In the genomic region with DNA sequence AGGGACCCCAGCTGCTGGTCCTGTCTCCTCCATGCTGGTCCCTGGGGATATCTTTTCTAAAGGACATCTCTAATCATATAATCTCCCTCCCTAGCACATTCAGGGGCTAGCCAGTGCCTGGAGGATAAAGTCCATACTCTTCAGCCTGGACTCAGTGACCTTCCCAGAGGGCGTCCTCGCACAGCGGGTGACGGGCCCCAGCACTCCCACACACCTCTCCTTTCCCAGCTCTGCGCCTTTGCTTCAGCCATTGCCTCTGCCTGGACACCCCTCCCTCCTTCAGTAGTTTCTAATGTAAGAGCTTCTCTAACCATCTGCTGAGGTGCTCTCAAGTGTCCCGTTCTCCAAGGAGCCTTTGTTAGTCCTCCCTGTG, we compare ENCODE assay signal across 10 cellular contexts. TPM values are rescaled to one million over a fixed set of nuclear protein-coding genes. Genes with fewer than 3 reads are reported as not detected.
A peak's percentile ranks its signal among the peaks of the same experiment; 100 is the strongest.
DNase-seq lines count a peak whose midpoint lies in the region; ATAC-seq, FAIRE-seq and TF ChIP-seq lines count a peak whose summit lies in the region.
"Had no signal": no experiment of that assay in that cellular context is flagged by ENCODE, and none has a peak within 500 bp of the region (broad histone marks: within the 10 kb centered on the region; RNA-seq: fewer than 3 reads in every experiment).

No MANE protein-coding gene starts in this region.

- no peak for TF ChIP-seq CTCF in chondrocyte (IDR thresholded peaks at IDR 0.05)
- TF ChIP-seq CTCF in D721Med (IDR thresholded peaks at IDR 0.05; ENCODE audit: insufficient read depth, missing control alignments) = no peak
- TF ChIP-seq CTCF in foreskin keratinocyte (conservative IDR thresholded peaks at IDR 0.05) = no peak

- no peaks in the 10 kb centered on the region for H3K27me3 ChIP-seq in naive thymus-derived CD4-positive, alpha-beta T cell (ENCODE audit: control insufficient read depth in 2 of 2, insufficient read depth in 2 of 2, low read length in 2 of 2)
- H3K27me3 ChIP-seq in foreskin keratinocyte = no peaks in the 10 kb centered on the region

- H3K27me3 Mint-ChIP-seq in stimulated activated naive CD8-positive, alpha-beta T cell treated with anti-CD3 and anti-CD28 coated beads, Interleukin-15, Interleukin-2, amounts not matched to agents 100 ng/mL and 50 ng/mL, for 24 hours = no peaks in the 10 kb centered on the region
- no peaks in the 10 kb centered on the region for H3K27me3 Mint-ChIP-seq in chondrocyte (ENCODE audit: low read depth)
- no peaks in the 10 kb centered on the region for H3K27me3 Mint-ChIP-seq in naive thymus-derived CD4-positive, alpha-beta T cell

- H3K9me3 Mint-ChIP-seq in stimulated activated naive CD8-positive, alpha-beta T cell treated with anti-CD3 and anti-CD28 coated beads, Interleukin-15, Interleukin-2, amounts not matched to agents 100 ng/mL and 50 ng/mL, for 24 hours = no peaks in the 10 kb centered on the region
- H3K9me3 Mint-ChIP-seq in chondrocyte (ENCODE audit: low read depth) = no peaks in the 10 kb centered on the region
- no peaks in the 10 kb centered on the region for H3K9me3 Mint-ChIP-seq in naive thymus-derived CD4-positive, alpha-beta T cell

- intact Hi-C loops in naive thymus-derived CD4-positive, alpha-beta T cell (cut with micrococcal nuclease) = loop anchor here (5.0 kb wide), 2 partner anchors 34 to 44 kb away; no protein-coding TSS in a partner anchor

- peaks cover 90% of the 10 kb centered on the region for H3K4me1 Mint-ChIP-seq in stimulated activated naive CD8-positive, alpha-beta T cell treated with anti-CD3 and anti-CD28 coated beads, Interleukin-15, Interleukin-2, amounts not matched to agents 100 ng/mL and 50 ng/mL, for 24 hours (ENCODE audit: low read depth)
- H3K4me1 Mint-ChIP-seq in chondrocyte (ENCODE audit: low read depth) = peaks cover 54% of the 10 kb centered on the region
- peaks cover 64 to 98% (median 82%) of the 10 kb centered on the region in 7 donors for H3K4me1 Mint-ChIP-seq in naive thymus-derived CD4-positive, alpha-beta T cell

- no peak for ATAC-seq in stimulated activated naive CD8-positive, alpha-beta T cell treated with anti-CD3 and anti-CD28 coated beads, Interleukin-15, Interleukin-2, amounts not matched to agents 100 U/mL and 50 U/mL, for 24 hours
- no peak for ATAC-seq in naive thymus-derived CD4-positive, alpha-beta T cell
- no peak for ATAC-seq in foreskin keratinocyte

- peak overlapping the region; percentile 53 for H3K27ac ChIP-seq in naive thymus-derived CD4-positive, alpha-beta T cell (ENCODE audit: low read depth, low read length)
- H3K27ac ChIP-seq in foreskin keratinocyte = no peak overlapping the region

- H3K36me3 ChIP-seq in naive thymus-derived CD4-positive, alpha-beta T cell (ENCODE audit: control insufficient read depth in 2 of 3, insufficient read depth in 3 of 3, low read length in 3 of 3) = peaks cover 0 to 11% (median 0%) of the 10 kb centered on the region in 3 experiments

- H3K27ac Mint-ChIP-seq in stimulated activated naive CD8-positive, alpha-beta T cell treated with anti-CD3 and anti-CD28 coated beads, Interleukin-15, Interleukin-2, amounts not matched to agents 100 ng/mL and 50 ng/mL, for 24 hours = peak overlapping the region; percentile 46
- peak overlapping the region; percentile 84 for H3K27ac Mint-ChIP-seq in chondrocyte (ENCODE audit: unreplicated experiment)
- peak overlapping the region; percentile 71 to 90 (median 84) for H3K27ac Mint-ChIP-seq in naive thymus-derived CD4-positive, alpha-beta T cell

- FAIRE-seq in D721Med (lab: Jason Lieb, UNC) = no peak

- POLR2A ChIA-PET in naive thymus-derived CD4-positive, alpha-beta T cell (lab: Charles Lee) = interaction anchor here (0.6 to 1.2 kb wide), 5 partner anchors 9 to 128 kb away, joined by 3 to 5 read pairs (median 3); partner anchors contain the start of genes CCDC69 and TNIP1

- CTCF ChIA-PET in naive thymus-derived CD4-positive, alpha-beta T cell (lab: Charles Lee) = interaction anchor here (1.6 to 1.8 kb wide), 2 partner anchors 19 to 44 kb away, joined by 5 to 8 read pairs; no protein-coding TSS in a partner anchor

- no peak for DNase-seq in stimulated activated naive CD8-positive, alpha-beta T cell treated with anti-CD3 and anti-CD28 coated beads, Interleukin-15, Interleukin-2, amounts not matched to agents 100 U/mL and 50 U/mL, for 24 hours
- DNase-seq in chondrocyte (ENCODE audit: low spot score) (no peak), D721Med (ENCODE audit: insufficient read length, low spot score) (no peak), medulla oblongata (ENCODE audit: extremely low spot score) (no peak), NCI-H2227 (lab: John Stamatoyannopoulos, UW; ENCODE audit: unreplicated experiment) (no peak), foreskin keratinocyte (no peak)
- no peak for DNase-seq in naive thymus-derived CD4-positive, alpha-beta T cell
- DNase-seq: anterior cingulate cortex; stimulated activated CD4-positive, alpha-beta T cell treated with anti-CD3 and anti-CD28 coated beads, Interleukin-12 subunit alpha, Interleukin-12 subunit beta, amount 100 ng/mL, for 4 hours had no signal

- no peak overlapping the region for H3K4me3 Mint-ChIP-seq in stimulated activated naive CD8-positive, alpha-beta T cell treated with anti-CD3 and anti-CD28 coated beads, Interleukin-15, Interleukin-2, amounts not matched to agents 100 ng/mL and 50 ng/mL, for 24 hours
- no peak overlapping the region for H3K4me3 Mint-ChIP-seq in chondrocyte (ENCODE audit: unreplicated experiment)
- H3K4me3 Mint-ChIP-seq in naive thymus-derived CD4-positive, alpha-beta T cell = peak overlapping the region in 4 of 10 donors; percentile 3 to 73 (median 35)

- H3K4me1 ChIP-seq in naive thymus-derived CD4-positive, alpha-beta T cell (ENCODE audit: control insufficient read depth in 2 of 2, insufficient read depth in 2 of 2, low read length in 2 of 2) = peaks cover 31 to 53% of the 10 kb centered on the region in 2 donors
- peaks cover 21% of the 10 kb centered on the region for H3K4me1 ChIP-seq in foreskin keratinocyte

- no peaks in the 10 kb centered on the region for H3K9me3 ChIP-seq in naive thymus-derived CD4-positive, alpha-beta T cell (ENCODE audit: control insufficient read depth in 2 of 3, low read length in 3 of 3)

- H3K36me3 Mint-ChIP-seq in stimulated activated naive CD8-positive, alpha-beta T cell treated with anti-CD3 and anti-CD28 coated beads, Interleukin-15, Interleukin-2, amounts not matched to agents 100 ng/mL and 50 ng/mL, for 24 hours (ENCODE audit: low read depth) = peaks cover 37% of the 10 kb centered on the region
- H3K36me3 Mint-ChIP-seq in chondrocyte (ENCODE audit: low read depth) = peaks cover 9% of the 10 kb centered on the region
- H3K36me3 Mint-ChIP-seq in naive thymus-derived CD4-positive, alpha-beta T cell = peaks cover 5 to 38% (median 5%) of the 10 kb centered on the region in 5 donors

- H3K4me3 ChIP-seq in naive thymus-derived CD4-positive, alpha-beta T cell (ENCODE audit: low read length) = no peak overlapping the region

RNA-seq across cellular contexts. Expression of gene TNIP1, which starts 15.2 kb away (rescaled TPM):
- total RNA-seq in chondrocyte (47.2 to 75.6 TPM (median 74.0 TPM) in 3 replicates), foreskin keratinocyte (128 and 133 TPM in 2 replicates)
- total RNA-seq in naive thymus-derived CD4-positive, alpha-beta T cell = 100 to 1,000 TPM; 124 to 234 (median 131) TPM
- polyA plus RNA-seq in naive thymus-derived CD4-positive, alpha-beta T cell = 10 to 100 TPM; 28.9 to 45.2 TPM
- polyA plus RNA-seq in foreskin keratinocyte = 96.5 and 98.1 TPM in 2 replicates
